ENCODE assay signal across 21 cellular contexts in the genomic region with DNA sequence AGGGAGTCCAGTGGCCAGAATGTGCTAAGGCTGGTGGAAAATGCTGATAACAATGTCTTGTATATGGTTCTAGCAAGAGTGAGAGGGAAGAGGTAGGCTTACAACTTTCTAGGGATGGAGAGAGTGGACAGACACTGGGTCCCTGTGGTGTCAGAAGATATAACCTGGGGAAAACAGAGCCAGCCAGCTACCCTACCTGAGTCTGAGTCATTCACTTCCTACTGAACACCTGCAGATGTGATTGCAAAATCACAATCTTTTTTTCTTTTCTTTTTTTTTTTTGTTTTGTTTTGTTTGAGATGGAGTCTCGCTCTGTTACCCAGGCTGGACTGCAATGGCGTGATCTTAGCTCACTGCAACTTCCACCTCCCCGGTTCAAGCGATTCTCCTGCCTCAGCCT. TPM values are rescaled to one million over a fixed set of nuclear protein-coding genes. Genes with fewer than 3 reads are reported as not detected.
DNase-seq lines count a peak whose midpoint lies in the region; ATAC-seq and TF ChIP-seq lines count a peak whose summit lies in the region.
"Had no signal": no experiment of that assay in that cellular context is flagged by ENCODE, and none has a peak within 500 bp of the region (broad histone marks: within the 10 kb centered on the region; RNA-seq: fewer than 3 reads in every experiment).

No MANE protein-coding gene starts in this region.

- no TSS peak for BruUV-seq in PC-3 (replicated peaks; lab: Mats Ljungman, UMichigan)

- peaks cover 36% of the 10 kb centered on the region for H3K4me1 ChIP-seq in PC-3 (ENCODE audit: insufficient read depth, low read length)

- H3K36me3 Mint-ChIP-seq in activated T-cell treated with anti-CD3 and anti-CD28 coated beads, Interleukin-2, amount 50 U/mL, for 24 hours (ENCODE audit: low read depth), result peaks cover 79% of the 10 kb centered on the region
- peaks cover 5% of the 10 kb centered on the region for H3K36me3 Mint-ChIP-seq in effector memory CD8-positive, alpha-beta T cell (ENCODE audit: insufficient read depth)
- H3K36me3 Mint-ChIP-seq in stimulated activated memory B cell treated with anti-CD40 and anti-IgM and Interleukin-4, amounts not matched to agents 10 μg/mL and 1 μg/mL and 100 μg/mL, for 72 hours, result peaks cover 61% of the 10 kb centered on the region
- H3K36me3 Mint-ChIP-seq in immature natural killer cell, result peaks cover 5 to 23% (median 9%) of the 10 kb centered on the region in 3 donors

- no peak overlapping the region for H3K27ac ChIP-seq in PC-3 (ENCODE audit: low read length)
- H3K27ac ChIP-seq: A549 had no signal

- H3K27ac Mint-ChIP-seq in activated T-cell treated with anti-CD3 and anti-CD28 coated beads, Interleukin-2, amount 50 U/mL, for 24 hours, result peak overlapping the region; percentile 27
- peak overlapping the region; percentile 22 to 74 for H3K27ac Mint-ChIP-seq in effector memory CD8-positive, alpha-beta T cell
- H3K27ac Mint-ChIP-seq in stimulated activated memory B cell treated with anti-CD40 and anti-IgM and Interleukin-4, amounts not matched to agents 10 μg/mL and 1 μg/mL and 100 μg/mL, for 72 hours, result peak overlapping the region; percentile 35
- H3K27ac Mint-ChIP-seq in immature natural killer cell, result peak overlapping the region in 2 of 6 donors; percentile 77 to 86
- H3K27ac Mint-ChIP-seq: B cell had no signal

- H3K4me1 Mint-ChIP-seq in activated T-cell treated with anti-CD3 and anti-CD28 coated beads, Interleukin-2, amount 50 U/mL, for 24 hours (ENCODE audit: low read depth), result peaks cover 81% of the 10 kb centered on the region
- peaks cover 42 to 57% of the 10 kb centered on the region in 2 donors for H3K4me1 Mint-ChIP-seq in effector memory CD8-positive, alpha-beta T cell (ENCODE audit: low read depth in 2 of 2)
- H3K4me1 Mint-ChIP-seq in stimulated activated memory B cell treated with anti-CD40 and anti-IgM and Interleukin-4, amounts not matched to agents 10 μg/mL and 1 μg/mL and 100 μg/mL, for 72 hours, result peaks cover 84% of the 10 kb centered on the region
- peaks cover 55 to 73% of the 10 kb centered on the region in 2 donors for H3K4me1 Mint-ChIP-seq in immature natural killer cell

- no peaks in the 10 kb centered on the region for H3K9me2 ChIP-seq in PC-3 (replicated peaks; ENCODE audit: low read length)

- H3K27me3 Mint-ChIP-seq in activated T-cell treated with anti-CD3 and anti-CD28 coated beads, Interleukin-2, amount 50 U/mL, for 24 hours, result no peaks in the 10 kb centered on the region
- no peaks in the 10 kb centered on the region for H3K27me3 Mint-ChIP-seq in effector memory CD8-positive, alpha-beta T cell
- H3K27me3 Mint-ChIP-seq in stimulated activated memory B cell treated with anti-CD40 and anti-IgM and Interleukin-4, amounts not matched to agents 10 μg/mL and 1 μg/mL and 100 μg/mL, for 72 hours, result no peaks in the 10 kb centered on the region
- peaks cover 0 to 2% (median under 1%) of the 10 kb centered on the region in 3 donors for H3K27me3 Mint-ChIP-seq in immature natural killer cell (ENCODE audit: low read depth in 3 of 3)
- H3K27me3 Mint-ChIP-seq: B cell had no signal

- peaks cover 100% of the 10 kb centered on the region for H3K79me2 ChIP-seq in PC-3 (ENCODE audit: low read length)

- no peak overlapping the region for H3K4me3 ChIP-seq in PC-3 (ENCODE audit: low read length)
- H3K4me3 ChIP-seq: A549 had no signal

- no peaks in the 10 kb centered on the region for H3K27me3 ChIP-seq in PC-3 (ENCODE audit: low read length)

- POLR2A ChIA-PET in PC-3 (lab: Charles Lee; ENCODE audit: unreplicated experiment), result no interaction called here

- H3K4me2 ChIP-seq in PC-3 (ENCODE audit: low read length), result no peak overlapping the region
- H3K4me2 ChIP-seq: A549 had no signal

- no peak overlapping the region for H3K9ac ChIP-seq in PC-3 (ENCODE audit: low read length)

- no peak for DNase-seq in activated T-cell treated with anti-CD3 and anti-CD28 coated beads, Interleukin-2, amount 50 U/mL, for 24 hours
- DNase-seq in activated T-cell treated with anti-CD3 and anti-CD28 coated beads, Interleukin-2, amount 50 U/mL, for 1 hour, result no peak
- DNase-seq in PC-3 (peak; percentile 34), NCI-H510A treated with DMSO at 0.1 percent for 48 hours (lab: John Stamatoyannopoulos, UW) (no peak), immature natural killer cell (no peak)
- DNase-seq in effector memory CD8-positive, alpha-beta T cell, result no peak
- DNase-seq: activated CD4-positive, alpha-beta T cell treated with anti-CD3 and anti-CD28 coated beads for 1 hour; foreskin fibroblast; KBM-7; left ventricle myocardium superior; MV-4-11; NCI-H187; NCI-H82; posterior cingulate gyrus; SHP77 had no signal

- ATAC-seq in PC-3, result no peak
- ATAC-seq in effector memory CD8-positive, alpha-beta T cell (replicated peaks), result no peak
- no peak for ATAC-seq in stimulated activated memory B cell treated with anti-CD40 and anti-IgM and Interleukin-4, amounts not matched to agents 10 μg/mL and 1 μg/mL and 100 μg/mL, for 72 hours
- no peak for ATAC-seq in HG03432 (IDR thresholded peaks at IDR 0.05; ENCODE audit: unreplicated experiment)
- ATAC-seq: A549, left ventricle myocardium superior, sciatic nerve had no signal

- CTCF ChIA-PET in PC-3 (lab: Charles Lee), result interaction anchor here (0.6 kb wide), 1 partner anchor 24 kb away, joined by 3 read pairs; no protein-coding TSS in a partner anchor

- no peak overlapping the region for H3K4me3 Mint-ChIP-seq in activated T-cell treated with anti-CD3 and anti-CD28 coated beads, Interleukin-2, amount 50 U/mL, for 24 hours
- H3K4me3 Mint-ChIP-seq in effector memory CD8-positive, alpha-beta T cell, result no peak overlapping the region
- H3K4me3 Mint-ChIP-seq in stimulated activated memory B cell treated with anti-CD40 and anti-IgM and Interleukin-4, amounts not matched to agents 10 μg/mL and 1 μg/mL and 100 μg/mL, for 72 hours, result no peak overlapping the region
- no peak overlapping the region for H3K4me3 Mint-ChIP-seq in immature natural killer cell
- H3K4me3 Mint-ChIP-seq: B cell, neural crest cell had no signal

- intact Hi-C loops in PC-3 (cut with micrococcal nuclease), result no loop called here

- peaks cover 46% of the 10 kb centered on the region for H4K20me1 ChIP-seq in PC-3 (ENCODE audit: low read length)

- no peaks in the 10 kb centered on the region for H3K9me3 ChIP-seq in PC-3 (ENCODE audit: low read length)
- H3K9me3 ChIP-seq: A549 had no signal

- H3K36me3 ChIP-seq in PC-3 (ENCODE audit: low read depth, low read length), result peaks cover 21% of the 10 kb centered on the region; the same call in 1 of the 2 replicates

- H3K9me3 Mint-ChIP-seq in activated T-cell treated with anti-CD3 and anti-CD28 coated beads, Interleukin-2, amount 50 U/mL, for 24 hours, result peaks cover 6% of the 10 kb centered on the region
- H3K9me3 Mint-ChIP-seq in effector memory CD8-positive, alpha-beta T cell, result no peaks in the 10 kb centered on the region
- H3K9me3 Mint-ChIP-seq in stimulated activated memory B cell treated with anti-CD40 and anti-IgM and Interleukin-4, amounts not matched to agents 10 μg/mL and 1 μg/mL and 100 μg/mL, for 72 hours, result peaks cover 11% of the 10 kb centered on the region
- H3K9me3 Mint-ChIP-seq in immature natural killer cell, result no peaks in the 10 kb centered on the region
- H3K9me3 Mint-ChIP-seq: neural crest cell had no signal

- H3F3A ChIP-seq in PC-3 (ENCODE audit: low read length, unreplicated experiment), result no peaks in the 10 kb centered on the region

- H2AFZ ChIP-seq in PC-3 (ENCODE audit: low read length), result no peak overlapping the region

- no peak for TF ChIP-seq CTCF in PC-3 (conservative IDR thresholded peaks at IDR 0.05; ENCODE audit: low read depth, low read length)

RNA-seq across cellular contexts. Expression of a gene that starts 7.3 kb away (rescaled TPM):
- total RNA-seq in PC-3 (2014; rRNA removed), result 6.1 and 10.1 TPM in 2 replicates
- polyA plus RNA-seq in immature natural killer cell, result 1 to 10 TPM in 1 of 3 donors, under 1 TPM in 1, not detected in 1; 0.16 to 1.2 TPM
